In genomic region chr18:10252952-10253680, GRCh38 we compare ENCODE assay signal across 22 cellular contexts.
A peak's percentile ranks its signal among the peaks of the same experiment; 100 is the strongest.
DNase-seq lines count a peak whose midpoint lies in the region; ATAC-seq, FAIRE-seq and TF ChIP-seq lines count a peak whose summit lies in the region.
"Had no signal": no experiment of that assay in that cellular context is flagged by ENCODE, and none has a peak within 500 bp of the region (broad histone marks: within the 10 kb centered on the region; RNA-seq: fewer than 3 reads in every experiment).

No MANE protein-coding gene starts in this region.

- H3K4me2 ChIP-seq in BLaER1 = peak overlapping the region; percentile 85
- H3K4me2 ChIP-seq in Karpas-422 (ENCODE audit: low read depth, low read length, poor library complexity, severe bottlenecking) = peak overlapping the region; percentile 31
- H3K4me2 ChIP-seq in OCI-LY7 (ENCODE audit: low read length) = no peak overlapping the region

- H4K20me1 ChIP-seq in BLaER1 (no peaks in the 10 kb centered on the region), Karpas-422 (ENCODE audit: insufficient read depth, low read depth, low read length) (no peaks in the 10 kb centered on the region), OCI-LY7 (ENCODE audit: insufficient read depth, low read length) (no peaks in the 10 kb centered on the region)

- WGBS in pancreas, 2 donors = 48 to 51% methylated on average over 5 of the region's 5 CpGs
- WGBS in suprapubic skin = 63% methylated on average over 5 of the region's 5 CpGs

- H3K79me2 ChIP-seq in Karpas-422 (ENCODE audit: low read length) (no peaks in the 10 kb centered on the region), OCI-LY7 (ENCODE audit: insufficient read depth, low read depth, low read length) (no peaks in the 10 kb centered on the region)

- POLR2A ChIA-PET in OCI-LY7 (lab: Charles Lee) = no interaction called here

- H3K9ac ChIP-seq in BLaER1 (no peak overlapping the region), Karpas-422 (ENCODE audit: low read length) (no peak overlapping the region)

- intact Hi-C loops in pancreas (cut with DNase I) = no loop called here
- intact Hi-C loops in OCI-LY7 (cut with micrococcal nuclease; ENCODE audit: unreplicated experiment) = no loop called here

- H2AFZ ChIP-seq in Karpas-422 (ENCODE audit: low read length) (no peak overlapping the region), OCI-LY7 (ENCODE audit: low read length) (no peak overlapping the region)

- 0 out of 2 replicates have a peak, but pooled peaks cover 6% of the 10 kb centered on the region for H3K9me3 ChIP-seq in BLaER1
- no peaks in the 10 kb centered on the region for H3K9me3 ChIP-seq in Karpas-422 (ENCODE audit: low read length)
- H3K9me3 ChIP-seq in pancreas = no peaks in the 10 kb centered on the region
- no peaks in the 10 kb centered on the region for H3K9me3 ChIP-seq in suprapubic skin
- no peaks in the 10 kb centered on the region for H3K9me3 ChIP-seq in OCI-LY7 (ENCODE audit: low read length)
- H3K9me3 ChIP-seq: gastroesophageal sphincter had no signal

- TF ChIP-seq CTCF in bronchial epithelial cell (IDR thresholded peaks at IDR 0.05; ENCODE audit: insufficient read depth, low read length, severe bottlenecking) (no peak), pancreas (IDR thresholded peaks at IDR 0.05) (no peak), suprapubic skin (IDR thresholded peaks at IDR 0.05) (no peak), OCI-LY7 (conservative IDR thresholded peaks at IDR 0.05; ENCODE audit: low read length) (no peak)

- CTCF ChIA-PET in OCI-LY7 (lab: Charles Lee; ENCODE audit: unreplicated experiment) = no interaction called here

- no peak for FAIRE-seq in bronchial epithelial cell (lab: Jason Lieb, UNC)
- FAIRE-seq in pancreas (lab: Jason Lieb, UNC) = no peak
- FAIRE-seq: GM12892, H1 had no signal

- ATAC-seq in pancreas = peak; percentile 62 to 78 (median 71)
- ATAC-seq: activated naive CD8-positive, alpha-beta T cell treated with anti-CD3 and anti-CD28 coated beads, Interleukin-2, amount 50 U/mL, for 24 hours; gastroesophageal sphincter; PC-3 had no signal

- no peaks in the 10 kb centered on the region for H3K27me3 ChIP-seq in BLaER1
- H3K27me3 ChIP-seq in Karpas-422 (ENCODE audit: low read length) = no peaks in the 10 kb centered on the region
- no peaks in the 10 kb centered on the region for H3K27me3 ChIP-seq in bronchial epithelial cell (ENCODE audit: control insufficient read depth, insufficient read depth, low read length)
- H3K27me3 ChIP-seq in pancreas = no peaks in the 10 kb centered on the region
- H3K27me3 ChIP-seq in suprapubic skin = no peaks in the 10 kb centered on the region

- in situ Hi-C loops in G401 (cut with HindIII; ENCODE audit: low sequenced_read_pairs) = no loop called here

- peaks cover 70% of the 10 kb centered on the region for H3K4me1 ChIP-seq in BLaER1
- H3K4me1 ChIP-seq in Karpas-422 (ENCODE audit: low read length) = peaks cover 24% of the 10 kb centered on the region
- H3K4me1 ChIP-seq in pancreas = peaks cover 0 to 18% (median 7%) of the 10 kb centered on the region in 3 donors
- no peaks in the 10 kb centered on the region for H3K4me1 ChIP-seq in suprapubic skin
- H3K4me1 ChIP-seq in OCI-LY7 (ENCODE audit: insufficient read depth, low read length, poor library complexity, severe bottlenecking) = no peaks in the 10 kb centered on the region
- H3K4me1 ChIP-seq: gastroesophageal sphincter had no signal

- DNase-seq in Karpas-422 (peak; percentile 87), bronchial epithelial cell (ENCODE audit: low read depth) (peak; percentile 59), pancreas (no peak), G401 (ENCODE audit: low spot score) (no peak), suprapubic skin (ENCODE audit: low spot score in 2 of 2) (no peak), OCI-LY7 (ENCODE audit: low spot score) (no peak)
- DNase-seq: activated CD4-positive, alpha-beta T cell treated with anti-CD3 and anti-CD28 coated beads for 48 hours; activated CD8-positive, alpha-beta memory T cell treated with anti-CD3 and anti-CD28 coated beads for 24 hours; activated gamma-delta T cell treated with Interleukin-2 at 50 U/mL for 16 hours; activated naive CD8-positive, alpha-beta T cell treated with anti-CD3 and anti-CD28 coated beads, Interleukin-2, amount 50 U/mL, for 24 hours; activated T-cell treated with anti-CD3 and anti-CD28 coated beads, Interleukin-2, amount 50 U/mL, for 1 hour; CD4-positive, alpha-beta T cell; midbrain; NCI-H1092; NCI-H1930; PC-3; Right ventricle myocardium superior; stimulated activated CD4-positive, alpha-beta T cell treated with anti-CD3 and anti-CD28 coated beads, Interleukin-2, amount 100 ng/mL, for 48 hours had no signal

- no peak for TF ChIP-seq EP300 in suprapubic skin (IDR thresholded peaks at IDR 0.05)

- peak overlapping the region; percentile 66 for H3K27ac ChIP-seq in BLaER1
- H3K27ac ChIP-seq in Karpas-422 (ENCODE audit: low read length) = no peak overlapping the region
- H3K27ac ChIP-seq in pancreas = peak overlapping the region in 1 of 4 donors; percentile 10
- H3K27ac ChIP-seq in suprapubic skin = no peak overlapping the region
- no peak overlapping the region for H3K27ac ChIP-seq in OCI-LY7 (ENCODE audit: low read depth, low read length, poor library complexity, severe bottlenecking)
- H3K27ac ChIP-seq: gastroesophageal sphincter had no signal

- TF ChIP-seq POLR2A in suprapubic skin (IDR thresholded peaks at IDR 0.05) = no peak

- BruUV-seq in OCI-LY7 (replicated peaks; lab: Mats Ljungman, UMichigan) = no TSS peak

- no peaks in the 10 kb centered on the region for H3K36me3 ChIP-seq in BLaER1
- H3K36me3 ChIP-seq in Karpas-422 (ENCODE audit: insufficient read depth, low read length) = no peaks in the 10 kb centered on the region
- H3K36me3 ChIP-seq in bronchial epithelial cell (ENCODE audit: control insufficient read depth, insufficient read depth, low read length) = no peaks in the 10 kb centered on the region
- no peaks in the 10 kb centered on the region for H3K36me3 ChIP-seq in pancreas
- no peaks in the 10 kb centered on the region for H3K36me3 ChIP-seq in suprapubic skin
- no peaks in the 10 kb centered on the region for H3K36me3 ChIP-seq in OCI-LY7 (ENCODE audit: insufficient read depth, low read length)
- H3K36me3 ChIP-seq: gastroesophageal sphincter had no signal

- H3K4me3 ChIP-seq in BLaER1 (peak overlapping the region; percentile 34; the same call in 1 of the 2 replicates), Karpas-422 (ENCODE audit: low read length) (no peak overlapping the region), bronchial epithelial cell (ENCODE audit: low read depth, low read length) (no peak overlapping the region), pancreas (no peak overlapping the region), suprapubic skin (no peak overlapping the region), OCI-LY7 (ENCODE audit: low read depth, low read length, poor library complexity, severe bottlenecking) (no peak overlapping the region)
- H3K4me3 ChIP-seq: gastroesophageal sphincter had no signal

- H3K9me2 ChIP-seq in Karpas-422 (replicated peaks; ENCODE audit: insufficient read depth, low read length) = no peaks in the 10 kb centered on the region
- H3K9me2 ChIP-seq in OCI-LY7 (ENCODE audit: insufficient read depth, low read length) = no peaks in the 10 kb centered on the region

Comparison
In these comparisons a context has a peak if more than half of its experiments do, and no peak if none do; other contexts are left out.
1. DNase-seq: peak in Karpas-422 (single experiment) and bronchial epithelial cell (single experiment); none in pancreas (0 of 6), G401 (single experiment), suprapubic skin (0 of 2) and OCI-LY7 (single experiment).